In genomic region chr12:12508612-12509011, GRCh38 we compare ENCODE assay signal across 16 cellular contexts. TPM values are rescaled to one million over a fixed set of nuclear protein-coding genes. Genes with fewer than 3 reads are reported as not detected.
DNase-seq lines count a peak whose midpoint lies in the region; ATAC-seq and TF ChIP-seq lines count a peak whose summit lies in the region.
"Had no signal": no experiment of that assay in that cellular context is flagged by ENCODE, and none has a peak within 500 bp of the region (broad histone marks: within the 10 kb centered on the region; RNA-seq: fewer than 3 reads in every experiment).

No MANE protein-coding gene starts in this region.

- no peak overlapping the region for H2AK5ac ChIP-seq in neuronal stem cell (ENCODE audit: low read depth, low read length)

- H3K36me3 Mint-ChIP-seq in activated CD4-positive, alpha-beta T cell treated with anti-CD3 and anti-CD28 coated beads for 36 hours (ENCODE audit: low read depth) = peaks cover 17% of the 10 kb centered on the region
- H3K36me3 Mint-ChIP-seq: natural killer cell had no signal

- no peak overlapping the region for H3K4ac ChIP-seq in neuronal stem cell (ENCODE audit: low read length)

- intact Hi-C loops in activated CD4-positive, alpha-beta T cell treated with anti-CD3 and anti-CD28 coated beads for 36 hours (cut with DNase I, micrococcal nuclease) = loop anchor here (5.0 to 10.0 kb wide), 3 partner anchors 66 to 386 kb away; partner anchors contain the start of gene GPRC5A (in 1 of the 2)
- intact Hi-C loops in gastrocnemius medialis (cut with DNase I; ENCODE audit: low total_unique reads) = loop anchor here (5.0 kb wide), 2 partner anchors 54 to 104 kb away; partner anchors contain the start of genes CREBL2 and DUSP16

- peaks cover 61 to 64% of the 10 kb centered on the region in 2 donors for H3K4me1 ChIP-seq in gastrocnemius medialis
- peaks cover 8 to 26% of the 10 kb centered on the region in 2 donors for H3K4me1 ChIP-seq in neuronal stem cell (ENCODE audit: control insufficient read depth in 2 of 2, insufficient read depth in 1 of 2, low read depth in 1 of 2, low read length in 2 of 2)

- WGBS in neuronal stem cell (ENCODE audit: extremely low coverage in 2 of 2, insufficient read length in 2 of 2, insufficient replicate concordance in 1 of 2), 2 donors = no CpG with 5 or more reads among the region's 2 CpGs

- no peak overlapping the region for H4K91ac ChIP-seq in neuronal stem cell (ENCODE audit: low read depth, low read length, poor library complexity)

- no peak overlapping the region for H3K14ac ChIP-seq in neuronal stem cell (ENCODE audit: low read length)

- H3K27ac ChIP-seq in gastrocnemius medialis (peak overlapping the region; percentile 24 to 74 (median 48)), neuronal stem cell (replicated peaks; ENCODE audit: low read length) (no peak overlapping the region)
- H3K27ac ChIP-seq: esophagus muscularis mucosa, lower lobe of right lung had no signal

- in situ Hi-C loops in gastrocnemius medialis (cut with MboI; ENCODE audit: low sequenced_read_pairs in 4 of 4) = loop anchor here in 1 of 4 donors (10.0 kb wide), 1 partner anchor 196 kb away; no protein-coding TSS in a partner anchor

- peaks cover 32% of the 10 kb centered on the region for H3K4me1 Mint-ChIP-seq in activated CD4-positive, alpha-beta T cell treated with anti-CD3 and anti-CD28 coated beads for 36 hours

- no peak overlapping the region for H2BK120ac ChIP-seq in neuronal stem cell (ENCODE audit: low read depth, low read length)

- no peaks in the 10 kb centered on the region for H3K9me3 ChIP-seq in gastrocnemius medialis
- no peaks in the 10 kb centered on the region for H3K9me3 ChIP-seq in neuronal stem cell (replicated peaks in 1 of 2; ENCODE audit: control insufficient read depth in 2 of 2, insufficient read depth in 1 of 2, low read depth in 1 of 2, low read length in 2 of 2)
- H3K9me3 ChIP-seq: esophagus muscularis mucosa, lower lobe of right lung, testis had no signal

- POLR2A ChIA-PET in activated CD4-positive, alpha-beta T cell treated with anti-CD3 and anti-CD28 coated beads for 36 hours (lab: Charles Lee) = no interaction called here

- no peak for DNase-seq in activated CD4-positive, alpha-beta T cell treated with anti-CD3 and anti-CD28 coated beads for 36 hours
- no peak for DNase-seq in activated CD4-positive, alpha-beta T cell treated with anti-CD3 and anti-CD28 coated beads for 48 hours
- DNase-seq in LHCN-M2 (ENCODE audit: low read depth) (peak; percentile 20), epithelial cell of esophagus (ENCODE audit: low read depth) (peak; percentile 77), gastrocnemius medialis (no peak), anterior cingulate cortex (lab: John Stamatoyannopoulos, UW) (no peak), NCI-H1105 (lab: John Stamatoyannopoulos, UW) (no peak), neuronal stem cell (ENCODE audit: low spot score) (no peak)
- DNase-seq: activated CD4-positive, alpha-beta T cell treated with anti-CD3 and anti-CD28 coated beads for 1 hour; Caco-2; lower lobe of right lung; natural killer cell; retina; T-helper 17 cell; testis had no signal

- H2AFZ ChIP-seq in neuronal stem cell (ENCODE audit: low read length) = no peak overlapping the region

- H2BK15ac ChIP-seq in neuronal stem cell (ENCODE audit: low read length) = no peak overlapping the region

- H3K9me3 Mint-ChIP-seq in activated CD4-positive, alpha-beta T cell treated with anti-CD3 and anti-CD28 coated beads for 36 hours (ENCODE audit: low read depth) = no peaks in the 10 kb centered on the region
- H3K9me3 Mint-ChIP-seq: natural killer cell had no signal

- H3K4me3 Mint-ChIP-seq in activated CD4-positive, alpha-beta T cell treated with anti-CD3 and anti-CD28 coated beads for 36 hours = no peak overlapping the region
- H3K4me3 Mint-ChIP-seq: natural killer cell had no signal

- H3K18ac ChIP-seq in neuronal stem cell (ENCODE audit: low read length) = no peak overlapping the region

- no peak overlapping the region for H2BK5ac ChIP-seq in neuronal stem cell (ENCODE audit: low read length)

- TF ChIP-seq POLR2A in gastrocnemius medialis (IDR thresholded peaks at IDR 0.05) = no peak

- peak overlapping the region; percentile 20 for H3K27ac Mint-ChIP-seq in activated CD4-positive, alpha-beta T cell treated with anti-CD3 and anti-CD28 coated beads for 36 hours
- H3K27ac Mint-ChIP-seq: natural killer cell, T-helper 17 cell had no signal

- no peaks in the 10 kb centered on the region for H3K27me3 Mint-ChIP-seq in activated CD4-positive, alpha-beta T cell treated with anti-CD3 and anti-CD28 coated beads for 36 hours
- H3K27me3 Mint-ChIP-seq: T-helper 17 cell had no signal

- CTCF ChIA-PET in activated CD4-positive, alpha-beta T cell treated with anti-CD3 and anti-CD28 coated beads for 36 hours (lab: Charles Lee) = interaction anchor here (0.5 to 1.8 kb wide), 2 partner anchors 67 to 222 kb away, joined by 3 to 5 read pairs; no protein-coding TSS in a partner anchor

- no peak overlapping the region for H3K9ac ChIP-seq in neuronal stem cell (ENCODE audit: low read depth, low read length, poor library complexity)

- no peak overlapping the region for H3K4me2 ChIP-seq in neuronal stem cell (ENCODE audit: insufficient read depth, low read length, poor library complexity, severe bottlenecking)

- H4K8ac ChIP-seq in neuronal stem cell (ENCODE audit: low read depth, low read length) = no peak overlapping the region

- H2BK12ac ChIP-seq in neuronal stem cell (ENCODE audit: low read length) = no peak overlapping the region

- ATAC-seq in activated CD4-positive, alpha-beta T cell treated with anti-CD3 and anti-CD28 coated beads for 36 hours = no peak
- peak in 1 of 2 donors; percentile 34 for ATAC-seq in gastrocnemius medialis
- ATAC-seq: lower lobe of right lung, natural killer cell, T-helper 17 cell had no signal

- TF ChIP-seq CTCF in epithelial cell of esophagus (IDR thresholded peaks at IDR 0.05; ENCODE audit: insufficient read depth, low read depth, low read length, missing control alignments) (no peak), gastrocnemius medialis (IDR thresholded peaks at IDR 0.05 in 4 of 5, conservative IDR thresholded peaks at IDR 0.05 in 1 of 5) (no peak)

- H3K23ac ChIP-seq in neuronal stem cell (ENCODE audit: low read depth, low read length, poor library complexity) = no peak overlapping the region

- H3K79me1 ChIP-seq in neuronal stem cell (ENCODE audit: low read depth, low read length) = no peaks in the 10 kb centered on the region

- H3K4me3 ChIP-seq in epithelial cell of esophagus (ENCODE audit: low read length) (no peak overlapping the region), gastrocnemius medialis (no peak overlapping the region), neuronal stem cell (ENCODE audit: low read length in 2 of 2) (no peak overlapping the region)
- H3K4me3 ChIP-seq: esophagus muscularis mucosa, lower lobe of right lung, testis had no signal

- no peaks in the 10 kb centered on the region for H3K36me3 ChIP-seq in gastrocnemius medialis
- H3K36me3 ChIP-seq in neuronal stem cell (replicated peaks in 1 of 2; ENCODE audit: control insufficient read depth in 2 of 2, insufficient read depth in 2 of 2, low read length in 2 of 2) = peaks cover 0 to 4% of the 10 kb centered on the region in 2 donors
- H3K36me3 ChIP-seq: esophagus muscularis mucosa, lower lobe of right lung had no signal

- no peaks in the 10 kb centered on the region for H3K27me3 ChIP-seq in gastrocnemius medialis
- no peaks in the 10 kb centered on the region for H3K27me3 ChIP-seq in neuronal stem cell (ENCODE audit: control insufficient read depth in 3 of 3, insufficient read depth in 3 of 3, low read depth in 1 of 3, low read length in 3 of 3)
- H3K27me3 ChIP-seq: esophagus muscularis mucosa, testis had no signal

RNA-seq across cellular contexts. Expression of gene DUSP16, which starts 54.1 kb away (rescaled TPM):
- total RNA-seq in activated CD4-positive, alpha-beta T cell treated with anti-CD3 and anti-CD28 coated beads for 36 hours = 10 to 100 TPM; 39.3 to 40.4 TPM
- total RNA-seq in LHCN-M2 (2014; rRNA removed) (0.58 and 0.80 TPM in 2 replicates), gastrocnemius medialis (10 to 100 TPM; 10.9 to 15.7 (median 13.3) TPM)
- polyA plus RNA-seq in LHCN-M2 (2012) = 1.6 TPM
- 16.5 TPM for polyA plus RNA-seq in neuronal stem cell (2013, experiment 1 of 2)
- 16.2 TPM for polyA plus RNA-seq in neuronal stem cell (2013, experiment 2 of 2)

Comparison
In these comparisons a context has a peak if more than half of its experiments do, and no peak if none do; other contexts are left out.
1. DNase-seq: peak in LHCN-M2 (single experiment) and epithelial cell of esophagus (single experiment); none in activated CD4-positive, alpha-beta T cell treated with anti-CD3 and anti-CD28 coated beads for 36 hours (single experiment), activated CD4-positive, alpha-beta T cell treated with anti-CD3 and anti-CD28 coated beads for 48 hours (single experiment), gastrocnemius medialis (0 of 2), anterior cingulate cortex (0 of 58), NCI-H1105 (single experiment) and neuronal stem cell (single experiment).